In the genomic region with DNA sequence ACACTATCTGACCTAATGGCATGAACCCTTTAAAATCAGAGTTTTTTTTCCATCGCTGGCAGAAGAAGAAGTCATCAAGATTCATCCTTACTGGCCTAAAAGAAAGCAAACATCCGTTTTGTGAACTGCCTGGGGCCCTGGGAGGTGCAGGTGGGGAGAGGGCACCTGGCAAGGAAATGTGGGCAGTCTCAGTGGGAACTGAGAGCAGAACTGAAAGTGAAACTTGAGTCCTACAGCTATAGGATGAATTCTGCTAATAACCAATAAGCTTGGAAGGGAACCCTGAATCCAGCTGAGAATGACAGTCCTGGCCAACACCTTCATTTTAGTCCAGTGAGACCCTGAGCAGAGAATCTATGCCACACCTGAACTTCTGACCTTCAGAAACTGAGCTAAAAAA, we compare ENCODE assay signal across 7 cellular contexts.
DNase-seq lines count a peak whose midpoint lies in the region; ATAC-seq and TF ChIP-seq lines count a peak whose summit lies in the region.

No MANE protein-coding gene starts in this region.

- no peak overlapping the region for H3K4me3 ChIP-seq in epithelial cell of esophagus (ENCODE audit: low read length)
- H3K4me3 ChIP-seq in brain microvascular endothelial cell (ENCODE audit: low read depth, low read length), result no peak overlapping the region

- no peaks in the 10 kb centered on the region for H3K36me3 ChIP-seq in brain microvascular endothelial cell (replicated peaks)

- TF ChIP-seq CTCF in epithelial cell of esophagus (IDR thresholded peaks at IDR 0.05; ENCODE audit: insufficient read depth, low read depth, low read length, missing control alignments) (no peak), brain microvascular endothelial cell (IDR thresholded peaks at IDR 0.05; ENCODE audit: low read depth, low read length, missing control alignments) (no peak)

- H3K27ac ChIP-seq in brain microvascular endothelial cell, result no peak overlapping the region

- DNase-seq in HT1080 (ENCODE audit: low read depth), result peak; percentile 23
- DNase-seq in epithelial cell of esophagus (ENCODE audit: low read depth), result peak; percentile 52
- DNase-seq in brain microvascular endothelial cell, result no peak
- no peak for DNase-seq in NCI-H82 treated with DMSO at 0.1 percent for 48 hours (lab: John Stamatoyannopoulos, UW; ENCODE audit: unreplicated experiment)
- DNase-seq in activated CD4-positive, CD25-positive, alpha-beta regulatory T cell (lab: John Stamatoyannopoulos, UW), result no peak

- ATAC-seq in GM18520 (IDR thresholded peaks at IDR 0.05; ENCODE audit: unreplicated experiment), result peak; percentile 75
- ATAC-seq in GM21528 (IDR thresholded peaks at IDR 0.05; ENCODE audit: low FRiP score, unreplicated experiment), result peak; percentile 97

- H3K27me3 ChIP-seq in brain microvascular endothelial cell (replicated peaks), result no peaks in the 10 kb centered on the region

- in situ Hi-C loops in brain microvascular endothelial cell (cut with HindIII; ENCODE audit: low pct_ligation_motif_present, low sequenced_read_pairs), result no loop called here

Comparison
In these comparisons a context has a peak if more than half of its experiments do, and no peak if none do; other contexts are left out.
1. DNase-seq: peak in HT1080 (single experiment) and epithelial cell of esophagus (single experiment); none in brain microvascular endothelial cell (single experiment), NCI-H82 treated with DMSO at 0.1 percent for 48 hours (single experiment) and activated CD4-positive, CD25-positive, alpha-beta regulatory T cell (0 of 4).